In the genomic region with DNA sequence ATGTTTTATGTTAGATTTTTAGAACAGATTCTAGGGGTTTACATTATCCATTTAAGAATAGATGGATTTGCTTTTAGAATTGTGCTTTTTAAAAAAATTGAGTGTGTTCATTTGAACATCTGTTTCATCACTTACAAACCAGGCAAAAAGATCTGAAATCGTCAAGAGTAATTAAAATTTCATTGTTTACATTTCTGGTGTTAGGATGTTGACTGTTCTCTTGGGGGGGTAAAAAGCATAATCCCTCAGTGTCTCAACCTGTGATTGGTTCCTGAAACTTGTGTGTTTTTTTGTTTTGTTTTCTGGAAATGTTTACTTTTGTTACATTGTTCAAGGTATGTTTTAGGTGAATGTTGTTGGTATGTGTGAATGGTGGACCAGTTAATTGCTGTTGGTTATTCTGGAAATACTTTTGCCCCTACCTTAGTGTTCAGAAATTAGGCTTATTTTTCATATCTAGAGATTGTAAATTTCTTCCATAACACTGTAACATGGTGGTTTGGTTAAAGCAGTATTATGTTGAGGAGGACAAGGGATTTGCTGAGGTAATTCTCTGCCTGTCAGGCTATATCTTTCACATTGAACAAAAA, we compare ENCODE assay signal across 10 cellular contexts. TPM values are rescaled to one million over a fixed set of nuclear protein-coding genes. Genes with fewer than 3 reads are reported as not detected.
DNase-seq lines count a peak whose midpoint lies in the region; ATAC-seq and TF ChIP-seq lines count a peak whose summit lies in the region.
"Had no signal": no experiment of that assay in that cellular context is flagged by ENCODE, and none has a peak within 500 bp of the region (broad histone marks: within the 10 kb centered on the region; RNA-seq: fewer than 3 reads in every experiment).

No MANE protein-coding gene starts in this region.

- H2AFZ ChIP-seq in KMS-11 (ENCODE audit: low read depth): no peak overlapping the region

- WGBS in gastroesophageal sphincter (ENCODE audit: low coverage in 1 of 2), 2 donors: 14 to 33% methylated on average over 1 of the region's 1 CpG

- no peak overlapping the region for H3K4me3 ChIP-seq in KMS-11 (IDR thresholded peaks at IDR 0.05; ENCODE audit: insufficient read depth, low read depth, low read length)
- H3K4me3 ChIP-seq in gastroesophageal sphincter: no peak overlapping the region

- DNase-seq in CD14-positive monocyte (ENCODE audit: low spot score): no peak
- no peak for DNase-seq in natural killer cell treated with Interleukin-12 subunit alpha and Interleukin-12 subunit beta and Interleukin-15 and Interleukin-18, amount 100 ng/mL, for 72 hours (ENCODE audit: low spot score)
- no peak for DNase-seq in HK-2 (ENCODE audit: unreplicated experiment)
- no peak for DNase-seq in DMS79 treated with DMSO at 0.1 percent for 48 hours (lab: John Stamatoyannopoulos, UW)
- no peak for DNase-seq in NCI-H2081 treated with DMSO at 0.1 percent for 48 hours (lab: John Stamatoyannopoulos, UW)
- DNase-seq: left colon, NCI-H2227 treated with DMSO at 0.1 percent for 48 hours had no signal

- TF ChIP-seq EP300 in gastroesophageal sphincter (IDR thresholded peaks at IDR 0.05): no peak

- peaks cover 16% of the 10 kb centered on the region; the same call in 1 of the 2 replicates for H3K36me3 ChIP-seq in KMS-11 (ENCODE audit: insufficient read depth)
- peaks cover 0 to 28% of the 10 kb centered on the region in 2 donors for H3K36me3 ChIP-seq in gastroesophageal sphincter

- H3K4me1 Mint-ChIP-seq in CD14-positive monocyte: peaks cover 28% of the 10 kb centered on the region
- peaks cover 55% of the 10 kb centered on the region for H3K4me1 Mint-ChIP-seq in brain
- H3K4me1 Mint-ChIP-seq in natural killer cell treated with Interleukin-12 subunit alpha and Interleukin-12 subunit beta and Interleukin-15 and Interleukin-18, amount 100 ng/mL, for 72 hours (ENCODE audit: low read depth in 2 of 2): peaks cover 43 to 55% of the 10 kb centered on the region in 2 donors

- TF ChIP-seq CTCF in CD14-positive monocyte (IDR thresholded peaks at IDR 0.05) (no peak), KMS-11 (conservative IDR thresholded peaks at IDR 0.05; ENCODE audit: low read depth, low read length) (no peak), brain (conservative IDR thresholded peaks at IDR 0.05) (no peak), gastroesophageal sphincter (IDR thresholded peaks at IDR 0.05) (no peak)

- peak overlapping the region; percentile 1; the same call in 1 of the 2 replicates for H3K9ac ChIP-seq in KMS-11

- H3K9me3 Mint-ChIP-seq in CD14-positive monocyte (peaks cover 0 to 4% (median 0%) of the 10 kb centered on the region in 7 donors), brain (peaks cover 0 to 9% (median 0%) of the 10 kb centered on the region in 5 experiments)
- H3K9me3 Mint-ChIP-seq in natural killer cell treated with Interleukin-12 subunit alpha and Interleukin-12 subunit beta and Interleukin-15 and Interleukin-18, amount 100 ng/mL, for 72 hours: no peaks in the 10 kb centered on the region

- H3K27ac Mint-ChIP-seq in CD14-positive monocyte (peak overlapping the region; percentile 15 to 80 (median 64)), brain (peak overlapping the region in 4 of 5 experiments; percentile 34 to 100 (median 62))
- peak overlapping the region; percentile 91 to 99 for H3K27ac Mint-ChIP-seq in natural killer cell treated with Interleukin-12 subunit alpha and Interleukin-12 subunit beta and Interleukin-15 and Interleukin-18, amount 100 ng/mL, for 72 hours

- peaks cover 96% of the 10 kb centered on the region for H3K79me2 ChIP-seq in KMS-11 (ENCODE audit: insufficient read depth, low read depth)

- intact Hi-C loops in CD14-positive monocyte (cut with micrococcal nuclease): no loop called here

- H3K9me3 ChIP-seq in gastroesophageal sphincter: no peaks in the 10 kb centered on the region

- H3K27me3 Mint-ChIP-seq in CD14-positive monocyte (ENCODE audit: low read depth in 3 of 3) (no peaks in the 10 kb centered on the region), brain (peaks cover 13% of the 10 kb centered on the region)
- no peaks in the 10 kb centered on the region for H3K27me3 Mint-ChIP-seq in natural killer cell treated with Interleukin-12 subunit alpha and Interleukin-12 subunit beta and Interleukin-15 and Interleukin-18, amount 100 ng/mL, for 72 hours

- peaks cover 47% of the 10 kb centered on the region for H4K20me1 ChIP-seq in KMS-11 (ENCODE audit: insufficient read depth)

- H3K4me2 ChIP-seq in KMS-11: peak overlapping the region; percentile 98

- TF ChIP-seq POLR2A in gastroesophageal sphincter (IDR thresholded peaks at IDR 0.05): no peak

- H3K4me1 ChIP-seq in KMS-11 (ENCODE audit: low read depth, poor library complexity, severe bottlenecking) (peaks cover 57% of the 10 kb centered on the region), gastroesophageal sphincter (peaks cover 7 to 65% (median 9%) of the 10 kb centered on the region in 3 donors)

- no peak for ATAC-seq in natural killer cell treated with Interleukin-12 subunit alpha and Interleukin-12 subunit beta and Interleukin-15 and Interleukin-18, amount 100 ng/mL, for 72 hours
- ATAC-seq in gastroesophageal sphincter: no peak
- ATAC-seq: left colon had no signal

- H3K27ac ChIP-seq in KMS-11: peak overlapping the region; percentile 29; the same call in 1 of the 2 replicates
- peak overlapping the region in 2 of 4 donors; percentile 34 to 99 for H3K27ac ChIP-seq in gastroesophageal sphincter

- no peaks in the 10 kb centered on the region for H3K27me3 ChIP-seq in KMS-11 (ENCODE audit: insufficient read depth, low read depth)
- no peaks in the 10 kb centered on the region for H3K27me3 ChIP-seq in gastroesophageal sphincter

- H3K4me3 Mint-ChIP-seq in CD14-positive monocyte: peak overlapping the region in 1 of 2 donors; percentile 19
- peak overlapping the region; percentile 17 to 100 (median 100) for H3K4me3 Mint-ChIP-seq in brain
- peak overlapping the region; percentile 98 for H3K4me3 Mint-ChIP-seq in natural killer cell treated with Interleukin-12 subunit alpha and Interleukin-12 subunit beta and Interleukin-15 and Interleukin-18, amount 100 ng/mL, for 72 hours

- H3K36me3 Mint-ChIP-seq in CD14-positive monocyte (peaks cover 47 to 53% of the 10 kb centered on the region in 2 donors), brain (peaks cover 70% of the 10 kb centered on the region)
- peaks cover 50% of the 10 kb centered on the region for H3K36me3 Mint-ChIP-seq in natural killer cell treated with Interleukin-12 subunit alpha and Interleukin-12 subunit beta and Interleukin-15 and Interleukin-18, amount 100 ng/mL, for 72 hours

RNA-seq across cellular contexts. Expression of a gene that starts 4.8 kb away (rescaled TPM):
- polyA plus RNA-seq in CD14-positive monocyte: 10 to 100 TPM in 1 of 2 donors, 1 to 10 TPM in 1; 8.3 to 15.7 TPM
- 21.0 TPM for polyA plus RNA-seq in brain (ENCODE audit: insufficient read depth, low read depth, low replicate concordance)
- total RNA-seq in natural killer cell treated with Interleukin-12 subunit alpha and Interleukin-12 subunit beta and Interleukin-15 and Interleukin-18, amount 100 ng/mL, for 72 hours: 10 to 100 TPM; 63.4 to 74.3 TPM
- 10 to 100 TPM; 32.2 to 91.7 (median 60.6) TPM for total RNA-seq in gastroesophageal sphincter

RNA-seq across cellular contexts. Expression of a gene that starts 31.8 kb away (rescaled TPM):
- polyA plus RNA-seq in CD14-positive monocyte: 1 to 10 TPM; 4.3 to 6.2 TPM
- 2.8 TPM for polyA plus RNA-seq in brain (ENCODE audit: insufficient read depth, low read depth, low replicate concordance)
- total RNA-seq in natural killer cell treated with Interleukin-12 subunit alpha and Interleukin-12 subunit beta and Interleukin-15 and Interleukin-18, amount 100 ng/mL, for 72 hours: 10 to 100 TPM in 1 of 2 donors, 1 to 10 TPM in 1; 4.3 to 10.5 TPM
- 10 to 100 TPM in 3 of 4 donors, 1 to 10 TPM in 1; 9.3 to 13.3 (median 13.2) TPM for total RNA-seq in gastroesophageal sphincter
